ENCODE assay signal across 20 cellular contexts in the genomic region with DNA sequence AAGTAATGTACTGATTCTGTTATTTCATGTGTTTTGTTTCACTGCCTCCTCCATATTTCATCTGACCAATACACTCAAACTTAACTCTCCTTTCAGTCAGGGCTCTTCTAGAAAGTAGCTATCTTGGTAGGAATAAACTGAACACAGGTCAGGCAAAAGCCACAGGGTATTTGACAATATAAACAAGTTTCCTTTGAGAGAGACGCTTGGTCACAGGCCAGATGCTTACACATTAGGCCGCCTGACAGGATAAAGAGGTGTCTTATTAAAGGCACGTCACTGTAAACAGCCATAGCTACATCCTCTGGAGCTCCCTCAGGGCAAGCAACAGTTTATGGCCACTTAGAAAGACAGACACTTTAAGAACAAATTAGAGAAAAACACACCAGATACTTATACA.
"Had no signal": no experiment of that assay in that cellular context is flagged by ENCODE, and none has a peak within 500 bp of the region (broad histone marks: within the 10 kb centered on the region; RNA-seq: fewer than 3 reads in every experiment).

No MANE protein-coding gene starts in this region.

- DNase-seq: activated CD4-positive, alpha-beta T cell treated with anti-CD3 and anti-CD28 coated beads, Interleukin-2, amount 10 ng/mL, durations not matched to agents 7 days and 5 days; activated CD8-positive, alpha-beta memory T cell treated with anti-CD3 and anti-CD28 coated beads for 24 hours; activated naive CD4-positive, alpha-beta T cell; aorta; cerebellar nuclear complex; gastrocnemius medialis; immature natural killer cell; naive thymus-derived CD4-positive, alpha-beta T cell; occipital lobe; stimulated activated CD4-positive, alpha-beta T cell treated with anti-CD3 and anti-CD28 coated beads, Interleukin-15, amount 100 ng/mL, for 24 hours; stimulated activated CD4-positive, alpha-beta T cell treated with anti-CD3 and anti-CD28 coated beads, Interleukin-4, amount 100 ng/mL, for 24 hours; stimulated activated naive CD4-positive, alpha-beta T cell treated with Interleukin-2 at 50 U/mL for 16 hours; substantia nigra; T-helper 9 cell; uterus had no signal

- H3K9me3 Mint-ChIP-seq: activated CD4-positive, alpha-beta T cell treated with anti-CD3 and anti-CD28 coated beads, Interleukin-2, amount 10 ng/mL, durations not matched to agents 7 days and 5 days had no signal

- H3K4me3 Mint-ChIP-seq: activated CD4-positive, alpha-beta T cell treated with anti-CD3 and anti-CD28 coated beads, Interleukin-2, amount 10 ng/mL, durations not matched to agents 7 days and 5 days; immature natural killer cell; naive thymus-derived CD4-positive, alpha-beta T cell had no signal

- H3K27me3 Mint-ChIP-seq: activated CD4-positive, alpha-beta T cell treated with anti-CD3 and anti-CD28 coated beads, Interleukin-2, amount 10 ng/mL, durations not matched to agents 7 days and 5 days; naive thymus-derived CD4-positive, alpha-beta T cell had no signal

- H3K9me3 ChIP-seq: breast epithelium, gastrocnemius medialis, tibial nerve, uterus had no signal

- H3K27ac ChIP-seq: breast epithelium, epithelial cell of prostate, gastrocnemius medialis, heart left ventricle, tibial nerve, uterus had no signal

- H3K27ac Mint-ChIP-seq: activated CD4-positive, alpha-beta T cell treated with anti-CD3 and anti-CD28 coated beads, Interleukin-2, amount 10 ng/mL, durations not matched to agents 7 days and 5 days; immature natural killer cell; naive thymus-derived CD4-positive, alpha-beta T cell had no signal

- H3K36me3 Mint-ChIP-seq: immature natural killer cell; naive thymus-derived CD4-positive, alpha-beta T cell had no signal

- H3K4me1 ChIP-seq: breast epithelium, gastrocnemius medialis, heart left ventricle, tibial nerve, uterus had no signal

- H3K4me1 Mint-ChIP-seq: activated CD4-positive, alpha-beta T cell treated with anti-CD3 and anti-CD28 coated beads, Interleukin-2, amount 10 ng/mL, durations not matched to agents 7 days and 5 days; immature natural killer cell; naive thymus-derived CD4-positive, alpha-beta T cell had no signal

- H3K4me3 ChIP-seq: breast epithelium, gastrocnemius medialis, heart left ventricle, lung, tibial nerve, uterus had no signal

- H3K36me3 ChIP-seq: breast epithelium, gastrocnemius medialis, heart left ventricle, tibial nerve, uterus had no signal
